In genomic region chr16:31128711-31129567, GRCh38 we compare ENCODE assay signal across 11 cellular contexts. TPM values are rescaled to one million over a fixed set of nuclear protein-coding genes. Genes with fewer than 3 reads are reported as not detected.
DNase-seq lines count a peak whose midpoint lies in the region; ATAC-seq lines count a peak whose summit lies in the region.
"Had no signal": no experiment of that assay in that cellular context is flagged by ENCODE, and none has a peak within 500 bp of the region (broad histone marks: within the 10 kb centered on the region; RNA-seq: fewer than 3 reads in every experiment).

No MANE protein-coding gene starts in this region.

- H3K36me3 Mint-ChIP-seq in activated naive CD8-positive, alpha-beta T cell treated with anti-CD3 and anti-CD28 coated beads, Interleukin-2, amount 10 ng/mL, durations not matched to agents 7 days and 5 days: peaks cover 4% of the 10 kb centered on the region
- H3K36me3 Mint-ChIP-seq in stimulated activated naive B cell treated with anti-CD40 and anti-IgM and Interleukin-4, amounts not matched to agents 10 μg/mL and 1 μg/mL and 100 μg/mL, for 72 hours: peaks cover 45 to 57% of the 10 kb centered on the region in 2 donors

- ATAC-seq in activated naive CD8-positive, alpha-beta T cell treated with anti-CD3 and anti-CD28 coated beads, Interleukin-2, amount 10 ng/mL, durations not matched to agents 7 days and 5 days (ENCODE audit: low read depth): peak; percentile 25
- peak; percentile 69 to 79 for ATAC-seq in stimulated activated naive B cell treated with anti-CD40 and anti-IgM and Interleukin-4, amounts not matched to agents 10 μg/mL and 1 μg/mL and 100 μg/mL, for 72 hours (replicated peaks)
- ATAC-seq in HG02852 (IDR thresholded peaks at IDR 0.05; ENCODE audit: unreplicated experiment): no peak

- peaks cover 42% of the 10 kb centered on the region for H3K36me3 ChIP-seq in effector memory CD4-positive, alpha-beta T cell (ENCODE audit: control insufficient read depth, insufficient read depth, low read length)

- H3K4me3 Mint-ChIP-seq in activated naive CD8-positive, alpha-beta T cell treated with anti-CD3 and anti-CD28 coated beads, Interleukin-2, amount 10 ng/mL, durations not matched to agents 7 days and 5 days: no peak overlapping the region
- no peak overlapping the region for H3K4me3 Mint-ChIP-seq in stimulated activated naive B cell treated with anti-CD40 and anti-IgM and Interleukin-4, amounts not matched to agents 10 μg/mL and 1 μg/mL and 100 μg/mL, for 72 hours

- H3K27me3 ChIP-seq in layer of hippocampus (ENCODE audit: control insufficient read depth, insufficient read depth, low read length): no peaks in the 10 kb centered on the region
- no peaks in the 10 kb centered on the region for H3K27me3 ChIP-seq in effector memory CD4-positive, alpha-beta T cell (replicated peaks; ENCODE audit: control insufficient read depth, insufficient read depth, low read length, poor library complexity, severe bottlenecking)

- no peak overlapping the region for H3K4me3 ChIP-seq in effector memory CD4-positive, alpha-beta T cell (ENCODE audit: insufficient read depth, low read depth, low read length, poor library complexity, severe bottlenecking)

- H3K9me3 ChIP-seq in effector memory CD4-positive, alpha-beta T cell (ENCODE audit: control insufficient read depth, low read length): no peaks in the 10 kb centered on the region

- DNase-seq in MV-4-11 (lab: John Stamatoyannopoulos, UW) (peak; percentile 95), SW 1271 (lab: John Stamatoyannopoulos, UW) (no peak), cerebellar nuclear complex (lab: John Stamatoyannopoulos, UW) (no peak)
- DNase-seq in activated naive CD8-positive, alpha-beta T cell treated with anti-CD3 and anti-CD28 coated beads, Interleukin-2, amount 10 ng/mL, durations not matched to agents 7 days and 5 days: no peak
- no peak for DNase-seq in stimulated activated naive B cell treated with anti-CD40 and anti-IgM and Interleukin-4, amounts not matched to agents 10 μg/mL and 1 μg/mL and 100 μg/mL, for 72 hours
- DNase-seq in effector memory CD4-positive, alpha-beta T cell: no peak
- DNase-seq: activated CD8-positive, alpha-beta memory T cell treated with anti-CD3 and anti-CD28 coated beads, Interleukin-2, amount 50 U/mL, for 48 hours had no signal

- POLR2A ChIA-PET in activated naive CD8-positive, alpha-beta T cell treated with anti-CD3 and anti-CD28 coated beads, Interleukin-2, amount 10 ng/mL, durations not matched to agents 7 days and 5 days (lab: Charles Lee): interaction anchor here (1.0 to 3.9 kb wide), 2 partner anchors 12 to 13 kb away, joined by 3 to 12 read pairs; partner anchors contain the start of gene KAT8

- H3K4me1 Mint-ChIP-seq in activated naive CD8-positive, alpha-beta T cell treated with anti-CD3 and anti-CD28 coated beads, Interleukin-2, amount 10 ng/mL, durations not matched to agents 7 days and 5 days: peaks cover 5% of the 10 kb centered on the region
- peaks cover 1 to 6% of the 10 kb centered on the region in 2 donors for H3K4me1 Mint-ChIP-seq in stimulated activated naive B cell treated with anti-CD40 and anti-IgM and Interleukin-4, amounts not matched to agents 10 μg/mL and 1 μg/mL and 100 μg/mL, for 72 hours

- H3K27me3 Mint-ChIP-seq in activated naive CD8-positive, alpha-beta T cell treated with anti-CD3 and anti-CD28 coated beads, Interleukin-2, amount 10 ng/mL, durations not matched to agents 7 days and 5 days: no peaks in the 10 kb centered on the region
- H3K27me3 Mint-ChIP-seq in stimulated activated naive B cell treated with anti-CD40 and anti-IgM and Interleukin-4, amounts not matched to agents 10 μg/mL and 1 μg/mL and 100 μg/mL, for 72 hours: no peaks in the 10 kb centered on the region

- peak overlapping the region; percentile 70 for H3K27ac Mint-ChIP-seq in activated naive CD8-positive, alpha-beta T cell treated with anti-CD3 and anti-CD28 coated beads, Interleukin-2, amount 10 ng/mL, durations not matched to agents 7 days and 5 days
- H3K27ac Mint-ChIP-seq in stimulated activated naive B cell treated with anti-CD40 and anti-IgM and Interleukin-4, amounts not matched to agents 10 μg/mL and 1 μg/mL and 100 μg/mL, for 72 hours: peak overlapping the region; percentile 31

- H3K9me3 Mint-ChIP-seq in activated naive CD8-positive, alpha-beta T cell treated with anti-CD3 and anti-CD28 coated beads, Interleukin-2, amount 10 ng/mL, durations not matched to agents 7 days and 5 days: no peaks in the 10 kb centered on the region
- no peaks in the 10 kb centered on the region for H3K9me3 Mint-ChIP-seq in stimulated activated naive B cell treated with anti-CD40 and anti-IgM and Interleukin-4, amounts not matched to agents 10 μg/mL and 1 μg/mL and 100 μg/mL, for 72 hours

- no peaks in the 10 kb centered on the region for H3K4me1 ChIP-seq in effector memory CD4-positive, alpha-beta T cell (ENCODE audit: control insufficient read depth, insufficient read depth, low read length, poor library complexity, severe bottlenecking)

- peak overlapping the region; percentile 80 for H3K27ac ChIP-seq in layer of hippocampus (ENCODE audit: low read depth, low read length)
- H3K27ac ChIP-seq in effector memory CD4-positive, alpha-beta T cell (ENCODE audit: insufficient read depth, low read length, poor library complexity, severe bottlenecking): no peak overlapping the region

RNA-seq across cellular contexts. Expression of gene PRSS8, which starts 6.6 kb away (rescaled TPM):
- not detected for total RNA-seq in activated naive CD8-positive, alpha-beta T cell treated with anti-CD3 and anti-CD28 coated beads, Interleukin-2, amount 10 ng/mL, durations not matched to agents 7 days and 5 days
- total RNA-seq: fibroblast of villous mesenchyme, NCI-H460 had no signal

RNA-seq across cellular contexts. Expression of gene KAT8, which starts 11.5 kb away (rescaled TPM):
- total RNA-seq in activated naive CD8-positive, alpha-beta T cell treated with anti-CD3 and anti-CD28 coated beads, Interleukin-2, amount 10 ng/mL, durations not matched to agents 7 days and 5 days: 10 to 100 TPM; 66.5 to 72.9 TPM

RNA-seq across cellular contexts. Expression of gene BCKDK, which starts 20.8 kb away (rescaled TPM):
- total RNA-seq in activated naive CD8-positive, alpha-beta T cell treated with anti-CD3 and anti-CD28 coated beads, Interleukin-2, amount 10 ng/mL, durations not matched to agents 7 days and 5 days: 10 to 100 TPM; 35.8 to 37.0 TPM

RNA-seq across cellular contexts. Expression of gene PRSS36, which starts 20.9 kb away (rescaled TPM):
- total RNA-seq in activated naive CD8-positive, alpha-beta T cell treated with anti-CD3 and anti-CD28 coated beads, Interleukin-2, amount 10 ng/mL, durations not matched to agents 7 days and 5 days: 1 to 10 TPM in 1 of 2 experiments, under 1 TPM in 1; 0.31 to 1.1 TPM
- total RNA-seq: NCI-H460 had no signal

RNA-seq across cellular contexts. Expression of gene VKORC1, which starts 34.3 kb away (rescaled TPM):
- total RNA-seq in activated naive CD8-positive, alpha-beta T cell treated with anti-CD3 and anti-CD28 coated beads, Interleukin-2, amount 10 ng/mL, durations not matched to agents 7 days and 5 days: 10 to 100 TPM; 79.4 to 80.4 TPM
